Comparison of ENCODE assay signal across 1 cellular context in the genomic region with DNA sequence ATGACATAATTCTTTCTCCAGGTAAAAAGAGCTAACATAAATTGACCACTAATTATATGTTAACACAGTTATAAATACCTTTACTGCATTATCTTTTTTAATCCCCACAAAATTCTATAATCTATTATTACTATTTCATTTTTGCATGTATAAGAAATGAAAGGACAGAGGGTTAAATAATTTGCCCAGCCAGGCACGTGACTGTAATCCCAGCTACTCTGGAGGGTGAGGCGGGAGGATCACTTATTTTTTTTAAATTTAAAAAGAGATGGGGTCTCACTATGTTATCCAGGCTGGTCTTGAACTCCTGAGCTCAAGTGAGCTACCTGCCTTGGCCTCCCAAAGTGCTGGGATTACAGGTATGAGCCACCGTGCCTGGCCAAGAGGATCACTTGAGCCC.
TF ChIP-seq lines count a peak whose summit lies in the region.

No MANE protein-coding gene starts in this region.

TF ChIP-seq in K562, 482 proteins besides CTCF, POLR2A, EP300 and RAD21 (continued from another document and continues in another):
- TF ChIP-seq, protein P1, sequence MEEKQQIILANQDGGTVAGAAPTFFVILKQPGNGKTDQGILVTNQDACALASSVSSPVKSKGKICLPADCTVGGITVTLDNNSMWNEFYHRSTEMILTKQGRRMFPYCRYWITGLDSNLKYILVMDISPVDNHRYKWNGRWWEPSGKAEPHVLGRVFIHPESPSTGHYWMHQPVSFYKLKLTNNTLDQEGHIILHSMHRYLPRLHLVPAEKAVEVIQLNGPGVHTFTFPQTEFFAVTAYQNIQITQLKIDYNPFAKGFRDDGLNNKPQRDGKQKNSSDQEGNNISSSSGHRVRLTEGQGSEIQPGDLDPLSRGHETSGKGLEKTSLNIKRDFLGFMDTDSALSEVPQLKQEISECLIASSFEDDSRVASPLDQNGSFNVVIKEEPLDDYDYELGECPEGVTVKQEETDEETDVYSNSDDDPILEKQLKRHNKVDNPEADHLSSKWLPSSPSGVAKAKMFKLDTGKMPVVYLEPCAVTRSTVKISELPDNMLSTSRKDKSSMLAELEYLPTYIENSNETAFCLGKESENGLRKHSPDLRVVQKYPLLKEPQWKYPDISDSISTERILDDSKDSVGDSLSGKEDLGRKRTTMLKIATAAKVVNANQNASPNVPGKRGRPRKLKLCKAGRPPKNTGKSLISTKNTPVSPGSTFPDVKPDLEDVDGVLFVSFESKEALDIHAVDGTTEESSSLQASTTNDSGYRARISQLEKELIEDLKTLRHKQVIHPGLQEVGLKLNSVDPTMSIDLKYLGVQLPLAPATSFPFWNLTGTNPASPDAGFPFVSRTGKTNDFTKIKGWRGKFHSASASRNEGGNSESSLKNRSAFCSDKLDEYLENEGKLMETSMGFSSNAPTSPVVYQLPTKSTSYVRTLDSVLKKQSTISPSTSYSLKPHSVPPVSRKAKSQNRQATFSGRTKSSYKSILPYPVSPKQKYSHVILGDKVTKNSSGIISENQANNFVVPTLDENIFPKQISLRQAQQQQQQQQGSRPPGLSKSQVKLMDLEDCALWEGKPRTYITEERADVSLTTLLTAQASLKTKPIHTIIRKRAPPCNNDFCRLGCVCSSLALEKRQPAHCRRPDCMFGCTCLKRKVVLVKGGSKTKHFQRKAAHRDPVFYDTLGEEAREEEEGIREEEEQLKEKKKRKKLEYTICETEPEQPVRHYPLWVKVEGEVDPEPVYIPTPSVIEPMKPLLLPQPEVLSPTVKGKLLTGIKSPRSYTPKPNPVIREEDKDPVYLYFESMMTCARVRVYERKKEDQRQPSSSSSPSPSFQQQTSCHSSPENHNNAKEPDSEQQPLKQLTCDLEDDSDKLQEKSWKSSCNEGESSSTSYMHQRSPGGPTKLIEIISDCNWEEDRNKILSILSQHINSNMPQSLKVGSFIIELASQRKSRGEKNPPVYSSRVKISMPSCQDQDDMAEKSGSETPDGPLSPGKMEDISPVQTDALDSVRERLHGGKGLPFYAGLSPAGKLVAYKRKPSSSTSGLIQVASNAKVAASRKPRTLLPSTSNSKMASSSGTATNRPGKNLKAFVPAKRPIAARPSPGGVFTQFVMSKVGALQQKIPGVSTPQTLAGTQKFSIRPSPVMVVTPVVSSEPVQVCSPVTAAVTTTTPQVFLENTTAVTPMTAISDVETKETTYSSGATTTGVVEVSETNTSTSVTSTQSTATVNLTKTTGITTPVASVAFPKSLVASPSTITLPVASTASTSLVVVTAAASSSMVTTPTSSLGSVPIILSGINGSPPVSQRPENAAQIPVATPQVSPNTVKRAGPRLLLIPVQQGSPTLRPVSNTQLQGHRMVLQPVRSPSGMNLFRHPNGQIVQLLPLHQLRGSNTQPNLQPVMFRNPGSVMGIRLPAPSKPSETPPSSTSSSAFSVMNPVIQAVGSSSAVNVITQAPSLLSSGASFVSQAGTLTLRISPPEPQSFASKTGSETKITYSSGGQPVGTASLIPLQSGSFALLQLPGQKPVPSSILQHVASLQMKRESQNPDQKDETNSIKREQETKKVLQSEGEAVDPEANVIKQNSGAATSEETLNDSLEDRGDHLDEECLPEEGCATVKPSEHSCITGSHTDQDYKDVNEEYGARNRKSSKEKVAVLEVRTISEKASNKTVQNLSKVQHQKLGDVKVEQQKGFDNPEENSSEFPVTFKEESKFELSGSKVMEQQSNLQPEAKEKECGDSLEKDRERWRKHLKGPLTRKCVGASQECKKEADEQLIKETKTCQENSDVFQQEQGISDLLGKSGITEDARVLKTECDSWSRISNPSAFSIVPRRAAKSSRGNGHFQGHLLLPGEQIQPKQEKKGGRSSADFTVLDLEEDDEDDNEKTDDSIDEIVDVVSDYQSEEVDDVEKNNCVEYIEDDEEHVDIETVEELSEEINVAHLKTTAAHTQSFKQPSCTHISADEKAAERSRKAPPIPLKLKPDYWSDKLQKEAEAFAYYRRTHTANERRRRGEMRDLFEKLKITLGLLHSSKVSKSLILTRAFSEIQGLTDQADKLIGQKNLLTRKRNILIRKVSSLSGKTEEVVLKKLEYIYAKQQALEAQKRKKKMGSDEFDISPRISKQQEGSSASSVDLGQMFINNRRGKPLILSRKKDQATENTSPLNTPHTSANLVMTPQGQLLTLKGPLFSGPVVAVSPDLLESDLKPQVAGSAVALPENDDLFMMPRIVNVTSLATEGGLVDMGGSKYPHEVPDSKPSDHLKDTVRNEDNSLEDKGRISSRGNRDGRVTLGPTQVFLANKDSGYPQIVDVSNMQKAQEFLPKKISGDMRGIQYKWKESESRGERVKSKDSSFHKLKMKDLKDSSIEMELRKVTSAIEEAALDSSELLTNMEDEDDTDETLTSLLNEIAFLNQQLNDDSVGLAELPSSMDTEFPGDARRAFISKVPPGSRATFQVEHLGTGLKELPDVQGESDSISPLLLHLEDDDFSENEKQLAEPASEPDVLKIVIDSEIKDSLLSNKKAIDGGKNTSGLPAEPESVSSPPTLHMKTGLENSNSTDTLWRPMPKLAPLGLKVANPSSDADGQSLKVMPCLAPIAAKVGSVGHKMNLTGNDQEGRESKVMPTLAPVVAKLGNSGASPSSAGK (IDR thresholded peaks at IDR 0.05): peak; percentile 7; the same call in 1 of the 2 replicates
- TF ChIP-seq SMAD4 (CRISPR knock-in tag; conservative IDR thresholded peaks at IDR 0.05) (no peak), MIER1 (IDR thresholded peaks at IDR 0.05; ENCODE audit: low read depth) (no peak), CREM (IDR thresholded peaks at IDR 0.05; ENCODE audit: low read depth) (no peak), ELF4 (CRISPR knock-in tag; IDR thresholded peaks at IDR 0.05) (no peak), MYC (IDR thresholded peaks at IDR 0.05; ENCODE audit: low read depth, low read length) (0 out of 2 replicates have a peak, but pooled peaks have one; percentile 6), MYC (CRISPR knock-in tag; IDR thresholded peaks at IDR 0.05; ENCODE audit: borderline replicate concordance, low read depth) (no peak), ZNF165 (CRISPR knock-in tag; IDR thresholded peaks at IDR 0.05; ENCODE audit: borderline replicate concordance) (no peak), PHB (CRISPR knock-in tag; IDR thresholded peaks at IDR 0.05) (no peak), RBM25 (IDR thresholded peaks at IDR 0.05; ENCODE audit: low read depth, low read length, severe bottlenecking) (no peak), BRD9 (IDR thresholded peaks at IDR 0.05; ENCODE audit: low read depth, partially characterized antibody) (no peak), ZNF445 (CRISPR knock-in tag; IDR thresholded peaks at IDR 0.05; ENCODE audit: low read depth) (no peak), NCOR1 (IDR thresholded peaks at IDR 0.05) (no peak), SMC3 (conservative IDR thresholded peaks at IDR 0.05; ENCODE audit: insufficient read depth, low read depth, low read length) (no peak), ZNF696 (CRISPR knock-in tag; conservative IDR thresholded peaks at IDR 0.05) (no peak), KLF6 (CRISPR knock-in tag; IDR thresholded peaks at IDR 0.05; ENCODE audit: borderline replicate concordance) (0 out of 2 replicates have a peak, but pooled peaks have one; percentile 24), RFX1 (IDR thresholded peaks at IDR 0.05) (peak; percentile 10; the same call in 1 of the 2 replicates), NFIC (IDR thresholded peaks at IDR 0.05) (no peak), TOE1 (IDR thresholded peaks at IDR 0.05; ENCODE audit: borderline replicate concordance) (peak; percentile 14; the same call in 1 of the 2 replicates), TOE1 (CRISPR knock-in tag; IDR thresholded peaks at IDR 0.05; ENCODE audit: borderline replicate concordance, low read depth) (no peak), ZKSCAN8 (CRISPR knock-in tag; IDR thresholded peaks at IDR 0.05) (no peak)
- TF ChIP-seq, protein P2, sequence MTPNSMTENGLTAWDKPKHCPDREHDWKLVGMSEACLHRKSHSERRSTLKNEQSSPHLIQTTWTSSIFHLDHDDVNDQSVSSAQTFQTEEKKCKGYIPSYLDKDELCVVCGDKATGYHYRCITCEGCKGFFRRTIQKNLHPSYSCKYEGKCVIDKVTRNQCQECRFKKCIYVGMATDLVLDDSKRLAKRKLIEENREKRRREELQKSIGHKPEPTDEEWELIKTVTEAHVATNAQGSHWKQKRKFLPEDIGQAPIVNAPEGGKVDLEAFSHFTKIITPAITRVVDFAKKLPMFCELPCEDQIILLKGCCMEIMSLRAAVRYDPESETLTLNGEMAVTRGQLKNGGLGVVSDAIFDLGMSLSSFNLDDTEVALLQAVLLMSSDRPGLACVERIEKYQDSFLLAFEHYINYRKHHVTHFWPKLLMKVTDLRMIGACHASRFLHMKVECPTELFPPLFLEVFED (CRISPR knock-in tag; conservative IDR thresholded peaks at IDR 0.05): no peak
- TF ChIP-seq, protein P3, sequence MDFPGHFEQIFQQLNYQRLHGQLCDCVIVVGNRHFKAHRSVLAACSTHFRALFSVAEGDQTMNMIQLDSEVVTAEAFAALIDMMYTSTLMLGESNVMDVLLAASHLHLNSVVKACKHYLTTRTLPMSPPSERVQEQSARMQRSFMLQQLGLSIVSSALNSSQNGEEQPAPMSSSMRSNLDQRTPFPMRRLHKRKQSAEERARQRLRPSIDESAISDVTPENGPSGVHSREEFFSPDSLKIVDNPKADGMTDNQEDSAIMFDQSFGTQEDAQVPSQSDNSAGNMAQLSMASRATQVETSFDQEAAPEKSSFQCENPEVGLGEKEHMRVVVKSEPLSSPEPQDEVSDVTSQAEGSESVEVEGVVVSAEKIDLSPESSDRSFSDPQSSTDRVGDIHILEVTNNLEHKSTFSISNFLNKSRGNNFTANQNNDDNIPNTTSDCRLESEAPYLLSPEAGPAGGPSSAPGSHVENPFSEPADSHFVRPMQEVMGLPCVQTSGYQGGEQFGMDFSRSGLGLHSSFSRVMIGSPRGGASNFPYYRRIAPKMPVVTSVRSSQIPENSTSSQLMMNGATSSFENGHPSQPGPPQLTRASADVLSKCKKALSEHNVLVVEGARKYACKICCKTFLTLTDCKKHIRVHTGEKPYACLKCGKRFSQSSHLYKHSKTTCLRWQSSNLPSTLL (IDR thresholded peaks at IDR 0.05): no peak
- TF ChIP-seq, protein P4, sequence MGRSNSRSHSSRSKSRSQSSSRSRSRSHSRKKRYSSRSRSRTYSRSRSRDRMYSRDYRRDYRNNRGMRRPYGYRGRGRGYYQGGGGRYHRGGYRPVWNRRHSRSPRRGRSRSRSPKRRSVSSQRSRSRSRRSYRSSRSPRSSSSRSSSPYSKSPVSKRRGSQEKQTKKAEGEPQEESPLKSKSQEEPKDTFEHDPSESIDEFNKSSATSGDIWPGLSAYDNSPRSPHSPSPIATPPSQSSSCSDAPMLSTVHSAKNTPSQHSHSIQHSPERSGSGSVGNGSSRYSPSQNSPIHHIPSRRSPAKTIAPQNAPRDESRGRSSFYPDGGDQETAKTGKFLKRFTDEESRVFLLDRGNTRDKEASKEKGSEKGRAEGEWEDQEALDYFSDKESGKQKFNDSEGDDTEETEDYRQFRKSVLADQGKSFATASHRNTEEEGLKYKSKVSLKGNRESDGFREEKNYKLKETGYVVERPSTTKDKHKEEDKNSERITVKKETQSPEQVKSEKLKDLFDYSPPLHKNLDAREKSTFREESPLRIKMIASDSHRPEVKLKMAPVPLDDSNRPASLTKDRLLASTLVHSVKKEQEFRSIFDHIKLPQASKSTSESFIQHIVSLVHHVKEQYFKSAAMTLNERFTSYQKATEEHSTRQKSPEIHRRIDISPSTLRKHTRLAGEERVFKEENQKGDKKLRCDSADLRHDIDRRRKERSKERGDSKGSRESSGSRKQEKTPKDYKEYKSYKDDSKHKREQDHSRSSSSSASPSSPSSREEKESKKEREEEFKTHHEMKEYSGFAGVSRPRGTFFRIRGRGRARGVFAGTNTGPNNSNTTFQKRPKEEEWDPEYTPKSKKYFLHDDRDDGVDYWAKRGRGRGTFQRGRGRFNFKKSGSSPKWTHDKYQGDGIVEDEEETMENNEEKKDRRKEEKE (IDR thresholded peaks at IDR 0.05; ENCODE audit: borderline replicate concordance in 1 of 2, control insufficient read depth in 1 of 2, low read depth in 2 of 2, low read length in 1 of 2): no peak
- TF ChIP-seq, protein P5, sequence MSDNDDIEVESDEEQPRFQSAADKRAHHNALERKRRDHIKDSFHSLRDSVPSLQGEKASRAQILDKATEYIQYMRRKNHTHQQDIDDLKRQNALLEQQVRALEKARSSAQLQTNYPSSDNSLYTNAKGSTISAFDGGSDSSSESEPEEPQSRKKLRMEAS (CRISPR knock-in tag; IDR thresholded peaks at IDR 0.05): no peak
- TF ChIP-seq, protein P6, sequence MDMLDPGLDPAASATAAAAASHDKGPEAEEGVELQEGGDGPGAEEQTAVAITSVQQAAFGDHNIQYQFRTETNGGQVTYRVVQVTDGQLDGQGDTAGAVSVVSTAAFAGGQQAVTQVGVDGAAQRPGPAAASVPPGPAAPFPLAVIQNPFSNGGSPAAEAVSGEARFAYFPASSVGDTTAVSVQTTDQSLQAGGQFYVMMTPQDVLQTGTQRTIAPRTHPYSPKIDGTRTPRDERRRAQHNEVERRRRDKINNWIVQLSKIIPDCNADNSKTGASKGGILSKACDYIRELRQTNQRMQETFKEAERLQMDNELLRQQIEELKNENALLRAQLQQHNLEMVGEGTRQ (CRISPR knock-in tag; IDR thresholded peaks at IDR 0.05): peak; percentile 50
- TF ChIP-seq, protein P7, sequence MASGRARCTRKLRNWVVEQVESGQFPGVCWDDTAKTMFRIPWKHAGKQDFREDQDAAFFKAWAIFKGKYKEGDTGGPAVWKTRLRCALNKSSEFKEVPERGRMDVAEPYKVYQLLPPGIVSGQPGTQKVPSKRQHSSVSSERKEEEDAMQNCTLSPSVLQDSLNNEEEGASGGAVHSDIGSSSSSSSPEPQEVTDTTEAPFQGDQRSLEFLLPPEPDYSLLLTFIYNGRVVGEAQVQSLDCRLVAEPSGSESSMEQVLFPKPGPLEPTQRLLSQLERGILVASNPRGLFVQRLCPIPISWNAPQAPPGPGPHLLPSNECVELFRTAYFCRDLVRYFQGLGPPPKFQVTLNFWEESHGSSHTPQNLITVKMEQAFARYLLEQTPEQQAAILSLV (tag; IDR thresholded peaks at IDR 0.05): no peak
- TF ChIP-seq, protein P8, sequence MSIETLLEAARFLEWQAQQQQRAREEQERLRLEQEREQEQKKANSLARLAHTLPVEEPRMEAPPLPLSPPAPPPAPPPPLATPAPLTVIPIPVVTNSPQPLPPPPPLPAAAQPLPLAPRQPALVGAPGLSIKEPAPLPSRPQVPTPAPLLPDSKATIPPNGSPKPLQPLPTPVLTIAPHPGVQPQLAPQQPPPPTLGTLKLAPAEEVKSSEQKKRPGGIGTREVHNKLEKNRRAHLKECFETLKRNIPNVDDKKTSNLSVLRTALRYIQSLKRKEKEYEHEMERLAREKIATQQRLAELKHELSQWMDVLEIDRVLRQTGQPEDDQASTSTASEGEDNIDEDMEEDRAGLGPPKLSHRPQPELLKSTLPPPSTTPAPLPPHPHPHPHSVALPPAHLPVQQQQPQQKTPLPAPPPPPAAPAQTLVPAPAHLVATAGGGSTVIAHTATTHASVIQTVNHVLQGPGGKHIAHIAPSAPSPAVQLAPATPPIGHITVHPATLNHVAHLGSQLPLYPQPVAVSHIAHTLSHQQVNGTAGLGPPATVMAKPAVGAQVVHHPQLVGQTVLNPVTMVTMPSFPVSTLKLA (conservative IDR thresholded peaks at IDR 0.05): peak in 1 of 2 experiments; percentile 1; a peak in 1 of 4 replicates
